In genomic region chr2:140359056-140359771, GRCh38 we compare ENCODE assay signal across 16 cellular contexts.
DNase-seq lines count a peak whose midpoint lies in the region; ATAC-seq and TF ChIP-seq lines count a peak whose summit lies in the region.
"Had no signal": no experiment of that assay in that cellular context is flagged by ENCODE, and none has a peak within 500 bp of the region (broad histone marks: within the 10 kb centered on the region; RNA-seq: fewer than 3 reads in every experiment).

No MANE protein-coding gene starts in this region.

- 22% methylated on average over 2 of the region's 2 CpGs for WGBS in SK-N-SH (ENCODE audit: low lambda C conversion rate)

- TF ChIP-seq EP300 in SK-N-SH (IDR thresholded peaks at IDR 0.05; ENCODE audit: borderline replicate concordance in 1 of 2, low read depth in 1 of 2, low read length in 1 of 2) = peak in 1 of 2 experiments; percentile 57; a peak in 2 of 4 replicates

- TF ChIP-seq RAD21 in SK-N-SH (IDR thresholded peaks at IDR 0.05; ENCODE audit: low read length) = no peak

- no peak overlapping the region for H3K4me2 ChIP-seq in SK-N-SH
- H3K4me2 ChIP-seq: BLaER1 treated with 17β-estradiol and CSF1 and Interleukin-3, amounts not matched to agents 10 nM and 100 nM had no signal

- in situ Hi-C loops in GM13976 (cut with MboI; ENCODE audit: low sequenced_read_pairs, unreplicated experiment) = no loop called here

- H3K27me3 ChIP-seq in SK-N-SH (ENCODE audit: insufficient read depth) = no peaks in the 10 kb centered on the region
- H3K27me3 ChIP-seq: BLaER1 treated with 17β-estradiol and CSF1 and Interleukin-3, amounts not matched to agents 10 nM and 100 nM had no signal

- no peaks in the 10 kb centered on the region for H4K20me1 ChIP-seq in SK-N-SH (ENCODE audit: insufficient read depth)
- H4K20me1 ChIP-seq: BLaER1 treated with 17β-estradiol and CSF1 and Interleukin-3, amounts not matched to agents 10 nM and 100 nM had no signal

- no peak overlapping the region for H3K9ac ChIP-seq in SK-N-SH
- H3K9ac ChIP-seq: BLaER1 treated with 17β-estradiol and CSF1 and Interleukin-3, amounts not matched to agents 10 nM and 100 nM had no signal

- no peak overlapping the region for H3K4me3 Mint-ChIP-seq in nephron
- H3K4me3 Mint-ChIP-seq: CD4-positive, alpha-beta memory T cell; H9 had no signal

- peaks cover under 1 to 9% of the 10 kb centered on the region in 2 experiments; a peak in 2 of 4 replicates for H3K4me1 ChIP-seq in SK-N-SH (ENCODE audit: control insufficient read depth in 1 of 2, insufficient read depth in 2 of 2, low read depth in 1 of 2, low read length in 1 of 2)
- H3K4me1 ChIP-seq: BLaER1 treated with 17β-estradiol and CSF1 and Interleukin-3, amounts not matched to agents 10 nM and 100 nM had no signal

- no peaks in the 10 kb centered on the region for H3K9me2 ChIP-seq in SK-N-SH

- H3K4me3 ChIP-seq in SK-N-SH (ENCODE audit: low read depth in 2 of 2, low read length in 1 of 2) = no peak overlapping the region
- H3K4me3 ChIP-seq in choroid plexus epithelial cell (ENCODE audit: low read depth, low read length) = no peak overlapping the region
- H3K4me3 ChIP-seq: BLaER1 treated with 17β-estradiol and CSF1 and Interleukin-3, amounts not matched to agents 10 nM and 100 nM had no signal

- H3K4me1 Mint-ChIP-seq in nephron = no peaks in the 10 kb centered on the region
- H3K4me1 Mint-ChIP-seq: CD4-positive, alpha-beta memory T cell had no signal

- no peaks in the 10 kb centered on the region for H3K36me3 Mint-ChIP-seq in nephron (ENCODE audit: low read depth)
- H3K36me3 Mint-ChIP-seq: CD4-positive, alpha-beta memory T cell had no signal

- no peaks in the 10 kb centered on the region for H3K79me2 ChIP-seq in SK-N-SH (ENCODE audit: insufficient read depth)

- no peaks in the 10 kb centered on the region for H3K9me3 Mint-ChIP-seq in nephron
- H3K9me3 Mint-ChIP-seq: H9 had no signal

- no peak for ATAC-seq in HG03571 (IDR thresholded peaks at IDR 0.05; ENCODE audit: unreplicated experiment)
- ATAC-seq: HepG2 had no signal

- no peaks in the 10 kb centered on the region for H3F3A ChIP-seq in SK-N-SH (replicated peaks; ENCODE audit: insufficient read depth)

- H3K36me3 ChIP-seq in SK-N-SH (replicated peaks in 1 of 2; ENCODE audit: control insufficient read depth in 1 of 2, insufficient read depth in 2 of 2, low read length in 1 of 2) = no peaks in the 10 kb centered on the region
- H3K36me3 ChIP-seq: BLaER1 treated with 17β-estradiol and CSF1 and Interleukin-3, amounts not matched to agents 10 nM and 100 nM had no signal

- no peak overlapping the region for H2AFZ ChIP-seq in SK-N-SH (ENCODE audit: low read depth)

- H3K27ac ChIP-seq in SK-N-SH (ENCODE audit: low read depth in 2 of 2, low read length in 1 of 2) = peak overlapping the region in 1 of 2 experiments; percentile 55; a peak in 2 of 4 replicates
- H3K27ac ChIP-seq: 22Rv1; BLaER1 treated with 17β-estradiol and CSF1 and Interleukin-3, amounts not matched to agents 10 nM and 100 nM had no signal

- POLR2A ChIA-PET in SK-N-SH (lab: Yijun Ruan, JAX) = no interaction called here

- H3K27ac Mint-ChIP-seq in nephron = peak overlapping the region; percentile 24 to 83 (median 40)
- H3K27ac Mint-ChIP-seq: CD4-positive, alpha-beta memory T cell; H9 had no signal

- no peaks in the 10 kb centered on the region for H3K9me3 ChIP-seq in SK-N-SH
- H3K9me3 ChIP-seq: BLaER1 treated with 17β-estradiol and CSF1 and Interleukin-3, amounts not matched to agents 10 nM and 100 nM had no signal

- peak; percentile 16 for DNase-seq in DMS 273 (lab: John Stamatoyannopoulos, UW; ENCODE audit: unreplicated experiment)
- DNase-seq in DMS 273 treated with DMSO at 0.1 percent for 48 hours (lab: John Stamatoyannopoulos, UW) = no peak
- DNase-seq in SK-N-SH = no peak
- peak; percentile 13 for DNase-seq in choroid plexus epithelial cell (ENCODE audit: low read depth)
- no peak for DNase-seq in GM13976 (ENCODE audit: low spot score)
- DNase-seq in CD1c-positive myeloid dendritic cell (ENCODE audit: extremely low spot score) = no peak
- DNase-seq: CD4-positive, alpha-beta memory T cell; DND-41; GDM1; GOT3; H9 had no signal

- CTCF ChIA-PET in SK-N-SH (lab: Yijun Ruan, JAX) = no interaction called here

- no peaks in the 10 kb centered on the region for H3K27me3 Mint-ChIP-seq in nephron (ENCODE audit: low read depth)
- H3K27me3 Mint-ChIP-seq: CD4-positive, alpha-beta memory T cell had no signal

- TF ChIP-seq CTCF in SK-N-SH (IDR thresholded peaks at IDR 0.05) (no peak), choroid plexus epithelial cell (conservative IDR thresholded peaks at IDR 0.05; ENCODE audit: low read depth, low read length) (no peak), nephron (IDR thresholded peaks at IDR 0.05; ENCODE audit: unreplicated experiment in 3 of 3) (no peak), GM13976 (IDR thresholded peaks at IDR 0.05; ENCODE audit: borderline replicate concordance, control extremely low read depth, extremely low read depth, insufficient read depth, missing control alignments) (no peak)

TF ChIP-seq in SK-N-SH, 30 proteins besides CTCF, POLR2A, EP300 and RAD21:
- TF ChIP-seq USF2 (IDR thresholded peaks at IDR 0.05; ENCODE audit: borderline replicate concordance, low read depth, low read length) = no peak
- TF ChIP-seq, protein P1, sequence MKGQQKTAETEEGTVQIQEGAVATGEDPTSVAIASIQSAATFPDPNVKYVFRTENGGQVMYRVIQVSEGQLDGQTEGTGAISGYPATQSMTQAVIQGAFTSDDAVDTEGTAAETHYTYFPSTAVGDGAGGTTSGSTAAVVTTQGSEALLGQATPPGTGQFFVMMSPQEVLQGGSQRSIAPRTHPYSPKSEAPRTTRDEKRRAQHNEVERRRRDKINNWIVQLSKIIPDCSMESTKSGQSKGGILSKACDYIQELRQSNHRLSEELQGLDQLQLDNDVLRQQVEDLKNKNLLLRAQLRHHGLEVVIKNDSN (IDR thresholded peaks at IDR 0.05; ENCODE audit: borderline replicate concordance, low read depth) = no peak
- no peak for TF ChIP-seq FOXJ3 (CRISPR knock-in tag; IDR thresholded peaks at IDR 0.05)
- 0 out of 2 replicates have a peak, but pooled peaks have one; percentile 20 for TF ChIP-seq PBX3 (IDR thresholded peaks at IDR 0.05)
- no peak for TF ChIP-seq MEF2A (IDR thresholded peaks at IDR 0.05; ENCODE audit: borderline replicate concordance, low read depth)
- TF ChIP-seq GATA2 (CRISPR knock-in tag; IDR thresholded peaks at IDR 0.05) = peak; percentile 64; the same call in 1 of the 2 replicates
- TF ChIP-seq TCF12 (IDR thresholded peaks at IDR 0.05) = peak; percentile 60

Comparison
In these comparisons a context has a peak if more than half of its experiments do, and no peak if none do; other contexts are left out.
1. DNase-seq: peak in DMS 273 (single experiment) and choroid plexus epithelial cell (single experiment); none in DMS 273 treated with DMSO at 0.1 percent for 48 hours (single experiment), SK-N-SH (single experiment), GM13976 (single experiment) and CD1c-positive myeloid dendritic cell (single experiment).